ENCODE assay signal across 8 cellular contexts in the genomic region with DNA sequence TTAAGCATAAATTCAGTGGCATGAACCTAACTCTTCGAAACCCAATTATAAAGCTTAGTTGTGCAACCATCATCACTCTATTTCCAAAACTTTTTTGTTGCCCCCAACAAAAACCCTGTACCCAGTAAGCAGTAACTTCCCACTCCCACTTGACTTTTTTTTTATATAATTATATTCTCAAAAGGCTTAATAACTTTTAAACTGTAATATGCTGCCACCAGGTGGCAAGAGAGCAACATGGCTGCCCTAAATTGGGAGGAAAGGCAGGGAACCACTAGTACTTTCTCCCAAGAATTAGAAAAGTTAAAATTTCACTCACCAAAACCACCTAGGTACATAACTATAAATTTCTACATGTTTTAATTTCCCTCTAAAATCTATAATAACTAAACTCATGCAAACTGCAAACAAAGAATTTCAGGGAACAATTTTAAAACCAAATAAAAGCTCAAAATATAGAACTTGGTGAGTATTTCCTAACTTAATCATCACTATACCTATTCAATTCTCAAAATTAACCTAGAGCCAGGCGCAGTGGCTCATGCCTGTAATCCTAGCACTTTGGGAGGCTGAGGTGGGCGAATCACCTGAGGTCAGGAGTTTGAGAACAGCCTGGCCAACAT. TPM values are rescaled to one million over a fixed set of nuclear protein-coding genes. Genes with fewer than 3 reads are reported as not detected.
DNase-seq lines count a peak whose midpoint lies in the region; ATAC-seq and TF ChIP-seq lines count a peak whose summit lies in the region.

No MANE protein-coding gene starts in this region.

- peaks cover 3% of the 10 kb centered on the region; the same call in 1 of the 2 replicates for H4K20me1 ChIP-seq in MM.1S (ENCODE audit: insufficient read depth, low read length)

- H3K4me1 ChIP-seq in heart left ventricle (peaks cover 0 to 42% (median 14%) of the 10 kb centered on the region in 12 donors), MM.1S (ENCODE audit: low read length) (no peaks in the 10 kb centered on the region), psoas muscle (peaks cover 8% of the 10 kb centered on the region)

- H3K27me3 ChIP-seq in heart left ventricle: no peaks in the 10 kb centered on the region
- no peaks in the 10 kb centered on the region for H3K27me3 ChIP-seq in MM.1S (replicated peaks; ENCODE audit: insufficient read depth, low read length)
- H3K27me3 ChIP-seq in psoas muscle (ENCODE audit: insufficient read depth in 3 of 3, low read length in 2 of 3): no peaks in the 10 kb centered on the region

- no peak for TF ChIP-seq POLR2A in heart left ventricle (IDR thresholded peaks at IDR 0.05)

- no peaks in the 10 kb centered on the region for H3K9me2 ChIP-seq in MM.1S (replicated peaks; ENCODE audit: insufficient read depth, low read length)

- H3K27ac ChIP-seq in heart left ventricle (no peak overlapping the region), MM.1S (ENCODE audit: low read length) (no peak overlapping the region), psoas muscle (no peak overlapping the region)

- H3K36me3 ChIP-seq in heart left ventricle: no peaks in the 10 kb centered on the region
- H3K36me3 ChIP-seq in MM.1S (replicated peaks; ENCODE audit: insufficient read depth, low read length): no peaks in the 10 kb centered on the region
- no peaks in the 10 kb centered on the region for H3K36me3 ChIP-seq in psoas muscle (ENCODE audit: insufficient read depth in 1 of 2, low read depth in 1 of 2)

- no peaks in the 10 kb centered on the region for H3K9me3 ChIP-seq in heart left ventricle
- H3K9me3 ChIP-seq in MM.1S (replicated peaks; ENCODE audit: insufficient read depth, low read length): no peaks in the 10 kb centered on the region
- no peaks in the 10 kb centered on the region for H3K9me3 ChIP-seq in psoas muscle

- H3K79me2 ChIP-seq in MM.1S (ENCODE audit: low read length): peaks cover 15% of the 10 kb centered on the region

- TF ChIP-seq CTCF in heart left ventricle (IDR thresholded peaks at IDR 0.05): peak; percentile 50 to 80 (median 71)
- TF ChIP-seq CTCF in MM.1S (IDR thresholded peaks at IDR 0.05; ENCODE audit: low read length): peak; percentile 52
- peak; percentile 60 for TF ChIP-seq CTCF in psoas muscle (IDR thresholded peaks at IDR 0.05)

- ATAC-seq in heart left ventricle (no peak), Right ventricle myocardium superior (ENCODE audit: poor library complexity) (no peak), psoas muscle (peak in 1 of 4 donors; percentile 52), HG02759 (IDR thresholded peaks at IDR 0.05; ENCODE audit: unreplicated experiment) (no peak), HG02852 (IDR thresholded peaks at IDR 0.05; ENCODE audit: unreplicated experiment) (no peak)

- WGBS in heart left ventricle, 4 donors: 88 to 98% (median 96%) methylated on average over 3 of the region's 3 CpGs
- 95 to 97% (median 95%) methylated on average over 3 of the region's 3 CpGs for WGBS in psoas muscle, 3 donors

- no peaks in the 10 kb centered on the region for H3F3A ChIP-seq in MM.1S (ENCODE audit: insufficient read depth, low read length)

- H3K4me2 ChIP-seq in MM.1S (ENCODE audit: low read depth, low read length): no peak overlapping the region

- H3K4me3 ChIP-seq in heart left ventricle (no peak overlapping the region), MM.1S (ENCODE audit: low read length) (no peak overlapping the region), psoas muscle (no peak overlapping the region)

- no peak overlapping the region for H2AFZ ChIP-seq in MM.1S (ENCODE audit: low read length)

- no peak overlapping the region for H3K9ac ChIP-seq in MM.1S (ENCODE audit: low read length)

- intact Hi-C loops in heart left ventricle (cut with DNase I): loop anchor here in 8 of 10 donors (2.0 to 5.0 kb wide), 2 partner anchors 43 kb away; no protein-coding TSS in a partner anchor
- intact Hi-C loops in Right ventricle myocardium superior (cut with DNase I): no loop called here
- intact Hi-C loops in psoas muscle (cut with DNase I): loop anchor here in 1 of 2 donors (2.0 kb wide), 1 partner anchor 43 kb away; no protein-coding TSS in a partner anchor

- DNase-seq in heart left ventricle (no peak), Right ventricle myocardium superior (no peak), MM.1S (peak; percentile 26), SW480 (ENCODE audit: low spot score) (peak; percentile 49), fibroblast of the conjunctiva (ENCODE audit: low read depth) (peak; percentile 29), psoas muscle (no peak)

RNA-seq across cellular contexts. Expression of a gene that starts 50.2 kb away (rescaled TPM):
- total RNA-seq in heart left ventricle (10 to 100 TPM; 21.7 to 49.0 (median 33.9) TPM), Right ventricle myocardium superior (20.1 TPM), psoas muscle (10 to 100 TPM; 16.1 to 36.9 (median 21.9) TPM)
- polyA plus RNA-seq in heart left ventricle (10 to 100 TPM in 1 of 2 donors, 1 to 10 TPM in 1; 6.0 to 16.7 TPM), psoas muscle (10 to 100 TPM in 1 of 3 donors, 1 to 10 TPM in 2; 7.6 to 18.7 (median 9.9) TPM)

Comparison
In these comparisons a context has a peak if more than half of its experiments do, and no peak if none do; other contexts are left out.
1. DNase-seq: peak in MM.1S (single experiment), SW480 (single experiment) and fibroblast of the conjunctiva (single experiment); none in heart left ventricle (0 of 5), Right ventricle myocardium superior (single experiment) and psoas muscle (0 of 2).
2. Peak in every context shown above with its lines, with median percentiles within 50 percentile points of each other: CTCF ChIP-seq.